16 cellular contexts compared by ENCODE assay signal in the genomic region with DNA sequence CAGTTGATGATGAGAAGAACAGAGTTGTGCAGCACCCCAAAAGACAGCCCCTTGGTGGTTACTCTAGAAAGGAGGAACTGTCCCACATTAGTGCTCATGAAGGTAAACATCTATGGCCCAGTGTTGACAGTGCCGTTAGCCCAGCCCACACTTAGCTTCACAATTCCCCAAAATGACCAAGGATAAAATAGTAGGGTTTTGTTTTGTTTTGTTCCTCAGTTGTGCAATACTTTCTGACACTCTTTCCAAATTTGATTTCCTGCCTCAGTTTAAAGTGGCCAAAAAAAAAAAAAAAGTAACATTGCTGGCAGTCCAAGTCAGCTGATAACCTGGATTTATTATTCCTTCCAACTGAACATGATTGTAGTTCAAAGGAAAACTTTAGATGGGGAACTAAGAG.
DNase-seq lines count a peak whose midpoint lies in the region; ATAC-seq and TF ChIP-seq lines count a peak whose summit lies in the region.
"Had no signal": no experiment of that assay in that cellular context is flagged by ENCODE, and none has a peak within 500 bp of the region (broad histone marks: within the 10 kb centered on the region; RNA-seq: fewer than 3 reads in every experiment).

No MANE protein-coding gene starts in this region.

- H3K9ac ChIP-seq in subcutaneous abdominal adipose tissue (ENCODE audit: low read length in 5 of 5), result no peak overlapping the region
- H3K9ac ChIP-seq: GM23248 had no signal

- no TSS peak for BruUV-seq in OCI-LY7 (replicated peaks; lab: Mats Ljungman, UMichigan)

- H3K79me2 ChIP-seq in OCI-LY7 (ENCODE audit: insufficient read depth, low read depth, low read length), result no peaks in the 10 kb centered on the region

- POLR2A ChIA-PET in OCI-LY7 (lab: Charles Lee), result interaction anchor here (0.6 to 1.8 kb wide), 6 partner anchors 9 to 285 kb away, joined by 3 to 8 read pairs (median 4); no protein-coding TSS in a partner anchor

- no peaks in the 10 kb centered on the region for H3K9me3 ChIP-seq in OCI-LY7 (ENCODE audit: low read length)
- no peaks in the 10 kb centered on the region for H3K9me3 ChIP-seq in right cardiac atrium (ENCODE audit: control insufficient read depth, low read length)
- H3K9me3 ChIP-seq in subcutaneous abdominal adipose tissue (ENCODE audit: control insufficient read depth in 5 of 5, low read length in 5 of 5), result no peaks in the 10 kb centered on the region
- no peaks in the 10 kb centered on the region for H3K9me3 ChIP-seq in MG63
- H3K9me3 ChIP-seq: BE2C had no signal

- H2AFZ ChIP-seq in OCI-LY7 (ENCODE audit: low read length), result no peak overlapping the region
- H2AFZ ChIP-seq: GM23248 had no signal

- 60% methylated on average over 1 of the region's 1 CpG for WGBS in right cardiac atrium

- no peak overlapping the region for H3K4me3 ChIP-seq in OCI-LY7 (ENCODE audit: low read depth, low read length, poor library complexity, severe bottlenecking)
- no peak overlapping the region for H3K4me3 ChIP-seq in cardiac fibroblast (replicated peaks in 1 of 2; ENCODE audit: low read depth in 2 of 2, low read length in 2 of 2)
- no peak overlapping the region for H3K4me3 ChIP-seq in right cardiac atrium (ENCODE audit: low read length)
- no peak overlapping the region for H3K4me3 ChIP-seq in subcutaneous abdominal adipose tissue (ENCODE audit: low read depth in 1 of 5, low read length in 5 of 5)
- no peak overlapping the region for H3K4me3 ChIP-seq in MG63
- H3K4me3 ChIP-seq: GM12878, GM23248 had no signal

- H3K36me3 ChIP-seq in OCI-LY7 (ENCODE audit: insufficient read depth, low read length) (peaks cover 33% of the 10 kb centered on the region), subcutaneous abdominal adipose tissue (ENCODE audit: control insufficient read depth in 5 of 5, insufficient read depth in 5 of 5, low read length in 5 of 5) (peaks cover 0 to 15% (median 10%) of the 10 kb centered on the region in 5 donors), MG63 (no peaks in the 10 kb centered on the region)
- H3K36me3 ChIP-seq: BE2C had no signal

- no peaks in the 10 kb centered on the region for H3K27me3 ChIP-seq in right cardiac atrium (ENCODE audit: control insufficient read depth, insufficient read depth)
- H3K27me3 ChIP-seq in subcutaneous abdominal adipose tissue (ENCODE audit: control insufficient read depth in 5 of 5, insufficient read depth in 4 of 5, low read length in 5 of 5), result no peaks in the 10 kb centered on the region
- no peaks in the 10 kb centered on the region for H3K27me3 ChIP-seq in MG63
- H3K27me3 ChIP-seq: BE2C had no signal

- CTCF ChIA-PET in OCI-LY7 (lab: Charles Lee; ENCODE audit: unreplicated experiment), result no interaction called here

- H3K4me1 ChIP-seq in OCI-LY7 (ENCODE audit: insufficient read depth, low read length, poor library complexity, severe bottlenecking) (peaks cover 17% of the 10 kb centered on the region), right cardiac atrium (ENCODE audit: control insufficient read depth, insufficient read depth, low read length) (peaks cover 2% of the 10 kb centered on the region), subcutaneous abdominal adipose tissue (ENCODE audit: control insufficient read depth in 5 of 5, insufficient read depth in 5 of 5, low read length in 5 of 5) (peaks cover 0 to 16% (median 11%) of the 10 kb centered on the region in 5 donors)
- H3K4me1 ChIP-seq: BE2C had no signal

- TF ChIP-seq CTCF in OCI-LY7 (conservative IDR thresholded peaks at IDR 0.05; ENCODE audit: low read length) (no peak), cardiac fibroblast (IDR thresholded peaks at IDR 0.05; ENCODE audit: low read depth, low read length) (no peak)

- no peaks in the 10 kb centered on the region for H4K20me1 ChIP-seq in OCI-LY7 (ENCODE audit: insufficient read depth, low read length)

- peak overlapping the region; percentile 27 for H3K27ac ChIP-seq in OCI-LY7 (ENCODE audit: low read depth, low read length, poor library complexity, severe bottlenecking)
- no peak overlapping the region for H3K27ac ChIP-seq in right cardiac atrium (ENCODE audit: low read length)
- H3K27ac ChIP-seq in subcutaneous abdominal adipose tissue (ENCODE audit: low read depth, low read length), result peak overlapping the region; percentile 11
- H3K27ac ChIP-seq: GM23248 had no signal

- no peaks in the 10 kb centered on the region for H3K9me2 ChIP-seq in OCI-LY7 (ENCODE audit: insufficient read depth, low read length)

- ATAC-seq in right cardiac atrium, result peak; percentile 81 to 85
- ATAC-seq in HG02798 (IDR thresholded peaks at IDR 0.05; ENCODE audit: poor library complexity, unreplicated experiment), result no peak
- ATAC-seq: GM12878 had no signal

- peak overlapping the region; percentile 33; the same call in 1 of the 2 replicates for H3K4me2 ChIP-seq in OCI-LY7 (ENCODE audit: low read length)

- DNase-seq in OCI-LY7 (ENCODE audit: low spot score) (no peak), cardiac fibroblast (ENCODE audit: low read depth in 2 of 2) (peak; percentile 18 to 46), right cardiac atrium (peak in 1 of 3 donors; percentile 65), NCI-H446 (lab: John Stamatoyannopoulos, UW) (no peak), MG63 (no peak)
- DNase-seq in stimulated activated CD8-positive, alpha-beta memory T cell treated with anti-CD3 and anti-CD28 coated beads, Interleukin-4, amount 100 ng/mL, for 48 hours, result no peak
- DNase-seq: BE2C; CD4-positive, alpha-beta memory T cell; GM23248; KG1; NCI-H1417; NCI-H2029; NCI-H524 had no signal

- intact Hi-C loops in OCI-LY7 (cut with micrococcal nuclease; ENCODE audit: unreplicated experiment), result loop anchor here (10.0 kb wide), 1 partner anchor 1028 kb away; the partner anchor contains the start of gene CTSC
- intact Hi-C loops in right cardiac atrium (cut with DNase I), result no loop called here

Comparison
In these comparisons a context has a peak if more than half of its experiments do, and no peak if none do; other contexts are left out.
1. DNase-seq: peak in cardiac fibroblast (2 of 2); none in OCI-LY7 (single experiment), NCI-H446 (0 of 2), MG63 (single experiment) and stimulated activated CD8-positive, alpha-beta memory T cell treated with anti-CD3 and anti-CD28 coated beads, Interleukin-4, amount 100 ng/mL, for 48 hours (single experiment).